In genomic region chr11:127843483-127844396, GRCh38 we compare ENCODE assay signal across 8 cellular contexts.
DNase-seq lines count a peak whose midpoint lies in the region; ATAC-seq and TF ChIP-seq lines count a peak whose summit lies in the region.

No MANE protein-coding gene starts in this region.

- H3K4me1 ChIP-seq in left lung: no peaks in the 10 kb centered on the region

- H3K4me3 ChIP-seq in GM06990 (replicated peaks; ENCODE audit: low read depth, low read length) (no peak overlapping the region), HFF-Myc (replicated peaks; ENCODE audit: low read depth, low read length) (no peak overlapping the region), cardiac fibroblast (replicated peaks in 1 of 2; ENCODE audit: low read depth in 2 of 2, low read length in 2 of 2) (no peak overlapping the region), left lung (no peak overlapping the region)

- peak; percentile 74 for TF ChIP-seq CTCF in GM06990 (IDR thresholded peaks at IDR 0.05; ENCODE audit: insufficient read depth, low read length, poor library complexity, severe bottlenecking)
- TF ChIP-seq CTCF in HFF-Myc (IDR thresholded peaks at IDR 0.05; ENCODE audit: low read depth, low read length, missing control alignments): peak; percentile 75
- TF ChIP-seq CTCF in VCaP (conservative IDR thresholded peaks at IDR 0.05): peak; percentile 96
- TF ChIP-seq CTCF in cardiac fibroblast (IDR thresholded peaks at IDR 0.05; ENCODE audit: low read depth, low read length): peak; percentile 79
- TF ChIP-seq CTCF in left lung (IDR thresholded peaks at IDR 0.05): peak; percentile 47 to 48

- H3K27me3 ChIP-seq in GM06990 (replicated peaks; ENCODE audit: control insufficient read depth, insufficient read depth, low read length) (no peaks in the 10 kb centered on the region), left lung (peaks cover 0 to 7% of the 10 kb centered on the region in 2 donors)

- H3K27ac ChIP-seq in VCaP (no peak overlapping the region), left lung (no peak overlapping the region)

- no peaks in the 10 kb centered on the region for H3K9me3 ChIP-seq in left lung

- H3K36me3 ChIP-seq in GM06990 (ENCODE audit: control insufficient read depth, insufficient read depth, low read length): no peaks in the 10 kb centered on the region
- no peaks in the 10 kb centered on the region for H3K36me3 ChIP-seq in left lung

- ATAC-seq in left lung (peak; percentile 70), GM18861 (IDR thresholded peaks at IDR 0.05; ENCODE audit: unreplicated experiment) (no peak)

- DNase-seq in GM06990 (ENCODE audit: extremely low read depth, insufficient read length) (no peak), HFF-Myc (ENCODE audit: extremely low read depth, low read depth) (peak; percentile 47), NCI-H1694 (lab: John Stamatoyannopoulos, UW) (peak; percentile 26), cardiac fibroblast (ENCODE audit: low read depth in 2 of 2) (peak; percentile 75 to 85), left lung (peak; percentile 44 to 79)
- peak; percentile 0 to 45 (median 18) for DNase-seq in stimulated activated CD4-positive, alpha-beta T cell treated with anti-CD3 and anti-CD28 coated beads, TNF-alpha, amount 100 ng/mL, for 4 hours (ENCODE audit: low read depth in 3 of 3)

- intact Hi-C loops in left lung (cut with DNase I): no loop called here
